ENCODE assay signal across 13 cellular contexts in genomic region chr21:38815060-38815405, GRCh38. TPM values are rescaled to one million over a fixed set of nuclear protein-coding genes. Genes with fewer than 3 reads are reported as not detected.
DNase-seq lines count a peak whose midpoint lies in the region; ATAC-seq and TF ChIP-seq lines count a peak whose summit lies in the region.
"Had no signal": no experiment of that assay in that cellular context is flagged by ENCODE, and none has a peak within 500 bp of the region (broad histone marks: within the 10 kb centered on the region; RNA-seq: fewer than 3 reads in every experiment).

No MANE protein-coding gene starts in this region.

- no peaks in the 10 kb centered on the region for H3K27me3 Mint-ChIP-seq in activated CD4-positive, alpha-beta T cell treated with anti-CD3 and anti-CD28 coated beads, Interleukin-2, amount 10 ng/mL, durations not matched to agents 24 days and 14 days
- H3K27me3 Mint-ChIP-seq in activated CD4-positive, alpha-beta T cell treated with anti-CD3 and anti-CD28 coated beads, Interleukin-2, amount 10 ng/mL, durations not matched to agents 7 days and 5 days = no peaks in the 10 kb centered on the region

- peaks cover 70% of the 10 kb centered on the region for H3K79me2 ChIP-seq in hepatocyte

- TF ChIP-seq CTCF in hepatocyte (IDR thresholded peaks at IDR 0.05; ENCODE audit: poor library complexity) (no peak), thoracic aorta (IDR thresholded peaks at IDR 0.05) (no peak)

- no peak overlapping the region for H3K4me2 ChIP-seq in hepatocyte

- H3K4me3 Mint-ChIP-seq in activated CD4-positive, alpha-beta T cell treated with anti-CD3 and anti-CD28 coated beads, Interleukin-2, amount 10 ng/mL, durations not matched to agents 24 days and 14 days = no peak overlapping the region
- H3K4me3 Mint-ChIP-seq in activated CD4-positive, alpha-beta T cell treated with anti-CD3 and anti-CD28 coated beads, Interleukin-2, amount 10 ng/mL, durations not matched to agents 7 days and 5 days = no peak overlapping the region
- H3K4me3 Mint-ChIP-seq: activated T-helper 1 cell treated with anti-CD3 and anti-CD28 coated beads, Interleukin-12 subunit alpha, Interleukin-12 subunit beta, Interleukin-2, Interleukin-4 antibody, amounts not matched to agents 30 ng/mL and 10 ng/mL and 1 ng/mL, durations not matched to agents 14 hours and 24 hours and 36 hours had no signal

- H4K20me1 ChIP-seq in hepatocyte (ENCODE audit: insufficient read depth, poor library complexity, severe bottlenecking) = peaks cover 28% of the 10 kb centered on the region

- POLR2A ChIA-PET in activated CD4-positive, alpha-beta T cell treated with anti-CD3 and anti-CD28 coated beads, Interleukin-2, amount 10 ng/mL, durations not matched to agents 7 days and 5 days (lab: Charles Lee) = no interaction called here

- 71% methylated on average over 2 of the region's 2 CpGs for WGBS in hepatocyte (ENCODE audit: low lambda C conversion rate, missing lambda C conversion rate)

- peaks cover 4% of the 10 kb centered on the region for H3K9me3 Mint-ChIP-seq in activated CD4-positive, alpha-beta T cell treated with anti-CD3 and anti-CD28 coated beads, Interleukin-2, amount 10 ng/mL, durations not matched to agents 24 days and 14 days
- peaks cover 4% of the 10 kb centered on the region for H3K9me3 Mint-ChIP-seq in activated CD4-positive, alpha-beta T cell treated with anti-CD3 and anti-CD28 coated beads, Interleukin-2, amount 10 ng/mL, durations not matched to agents 7 days and 5 days

- H3K9me2 ChIP-seq in hepatocyte (replicated peaks; ENCODE audit: insufficient read depth) = no peaks in the 10 kb centered on the region

- H3K27ac Mint-ChIP-seq in activated CD4-positive, alpha-beta T cell treated with anti-CD3 and anti-CD28 coated beads, Interleukin-2, amount 10 ng/mL, durations not matched to agents 24 days and 14 days = peak overlapping the region; percentile 17
- no peak overlapping the region for H3K27ac Mint-ChIP-seq in activated CD4-positive, alpha-beta T cell treated with anti-CD3 and anti-CD28 coated beads, Interleukin-2, amount 10 ng/mL, durations not matched to agents 7 days and 5 days
- H3K27ac Mint-ChIP-seq: activated T-helper 1 cell treated with anti-CD3 and anti-CD28 coated beads, Interleukin-12 subunit alpha, Interleukin-12 subunit beta, Interleukin-2, Interleukin-4 antibody, amounts not matched to agents 30 ng/mL and 10 ng/mL and 1 ng/mL, durations not matched to agents 14 hours and 24 hours and 36 hours had no signal

- H3K9ac ChIP-seq in SK-N-MC (ENCODE audit: insufficient read length) = no peak overlapping the region

- H3K36me3 Mint-ChIP-seq in activated CD4-positive, alpha-beta T cell treated with anti-CD3 and anti-CD28 coated beads, Interleukin-2, amount 10 ng/mL, durations not matched to agents 24 days and 14 days (ENCODE audit: low read depth) = peaks cover 88% of the 10 kb centered on the region
- H3K36me3 Mint-ChIP-seq in activated CD4-positive, alpha-beta T cell treated with anti-CD3 and anti-CD28 coated beads, Interleukin-2, amount 10 ng/mL, durations not matched to agents 7 days and 5 days (ENCODE audit: low read depth) = peaks cover 84% of the 10 kb centered on the region

- peaks cover 20% of the 10 kb centered on the region for H3K4me1 ChIP-seq in hepatocyte (ENCODE audit: insufficient read depth)
- peaks cover 23 to 69% of the 10 kb centered on the region in 2 donors for H3K4me1 ChIP-seq in thoracic aorta (ENCODE audit: control insufficient read depth in 1 of 2, low read depth in 2 of 2)

- H3K9me3 ChIP-seq in SK-N-MC (ENCODE audit: low read depth, low read length) = no peaks in the 10 kb centered on the region
- H3K9me3 ChIP-seq in hepatocyte (ENCODE audit: low read depth) = no peaks in the 10 kb centered on the region
- no peaks in the 10 kb centered on the region for H3K9me3 ChIP-seq in thoracic aorta

- H3K27me3 ChIP-seq in hepatocyte = no peaks in the 10 kb centered on the region
- H3K27me3 ChIP-seq in thoracic aorta (replicated peaks; ENCODE audit: insufficient read depth) = no peaks in the 10 kb centered on the region

- no peak for DNase-seq in activated CD4-positive, alpha-beta T cell treated with anti-CD3 and anti-CD28 coated beads, Interleukin-2, amount 10 ng/mL, durations not matched to agents 24 days and 14 days
- DNase-seq in activated CD4-positive, alpha-beta T cell treated with anti-CD3 and anti-CD28 coated beads, Interleukin-2, amount 10 ng/mL, durations not matched to agents 7 days and 5 days = no peak
- no peak for DNase-seq in SK-N-MC (ENCODE audit: low read depth, low spot score)
- DNase-seq in hepatocyte (ENCODE audit: low spot score) = no peak
- DNase-seq in thoracic aorta (ENCODE audit: low spot score) = no peak
- no peak for DNase-seq in HUDEP-2 (lab: John Stamatoyannopoulos, UW; ENCODE audit: unreplicated experiment in 76 of 76)
- DNase-seq in LoVo (ENCODE audit: low spot score) = no peak
- no peak for DNase-seq in activated effector memory CD4-positive, alpha-beta T cell treated with anti-CD3 and anti-CD28 coated beads, Interleukin-2, amount 50 U/mL, for 16 hours
- DNase-seq: NCI-H2081 treated with DMSO at 0.1 percent for 48 hours, nucleus accumbens, SW 1271 had no signal

- H3K27ac ChIP-seq in SK-N-MC (peak overlapping the region; percentile 75), hepatocyte (peak overlapping the region; percentile 39), thoracic aorta (peak overlapping the region; percentile 20 to 26)

- CTCF ChIA-PET in activated CD4-positive, alpha-beta T cell treated with anti-CD3 and anti-CD28 coated beads, Interleukin-2, amount 10 ng/mL, durations not matched to agents 7 days and 5 days (lab: Charles Lee) = no interaction called here

- H3K4me3 ChIP-seq in SK-N-MC = no peak overlapping the region
- H3K4me3 ChIP-seq in hepatocyte = no peak overlapping the region
- no peak overlapping the region for H3K4me3 ChIP-seq in thoracic aorta

- peaks cover 22% of the 10 kb centered on the region for H3K4me1 Mint-ChIP-seq in activated CD4-positive, alpha-beta T cell treated with anti-CD3 and anti-CD28 coated beads, Interleukin-2, amount 10 ng/mL, durations not matched to agents 24 days and 14 days
- peaks cover 8% of the 10 kb centered on the region for H3K4me1 Mint-ChIP-seq in activated CD4-positive, alpha-beta T cell treated with anti-CD3 and anti-CD28 coated beads, Interleukin-2, amount 10 ng/mL, durations not matched to agents 7 days and 5 days

- no peak overlapping the region for H2AFZ ChIP-seq in hepatocyte

- no peak for ATAC-seq in thoracic aorta (ENCODE audit: insufficient number of reproducible peaks, low FRiP score, low read depth)
- ATAC-seq: activated CD4-positive, CD25-positive, alpha-beta regulatory T cell treated with anti-CD3 and anti-CD28 coated beads, Interleukin-2, amount 50 U/mL, for 24 hours had no signal

- intact Hi-C loops in activated CD4-positive, alpha-beta T cell treated with anti-CD3 and anti-CD28 coated beads, Interleukin-2, amount 10 ng/mL, durations not matched to agents 24 days and 14 days (cut with micrococcal nuclease) = no loop called here

- peaks cover 93% of the 10 kb centered on the region for H3K36me3 ChIP-seq in SK-N-MC (ENCODE audit: insufficient read depth, low read length)
- peaks cover 16% of the 10 kb centered on the region for H3K36me3 ChIP-seq in hepatocyte (replicated peaks; ENCODE audit: insufficient read depth, low read depth)
- H3K36me3 ChIP-seq in thoracic aorta = peaks cover 72% of the 10 kb centered on the region

RNA-seq across cellular contexts. Expression of gene ETS2, which starts 9.3 kb away (rescaled TPM):
- 28.6 and 30.4 TPM in 2 replicates for total RNA-seq in activated CD4-positive, alpha-beta T cell treated with anti-CD3 and anti-CD28 coated beads, Interleukin-2, amount 10 ng/mL, durations not matched to agents 24 days and 14 days
- total RNA-seq in activated CD4-positive, alpha-beta T cell treated with anti-CD3 and anti-CD28 coated beads, Interleukin-2, amount 10 ng/mL, durations not matched to agents 7 days and 5 days = 10 to 100 TPM; 15.2 to 19.7 TPM
- total RNA-seq in hepatocyte (91.9 and 95.1 TPM in 2 replicates), thoracic aorta (100 to 1,000 TPM; 120 to 226 TPM)
- 104 and 106 TPM in 2 replicates for polyA plus RNA-seq in hepatocyte

Comparison
In these comparisons a context has a peak if more than half of its experiments do, and no peak if none do; other contexts are left out.
1. H3K27ac ChIP-seq: peak in every context shown above with its lines; median percentile 75 in SK-N-MC; 39 in hepatocyte; 23 in thoracic aorta.